In the genomic region with DNA sequence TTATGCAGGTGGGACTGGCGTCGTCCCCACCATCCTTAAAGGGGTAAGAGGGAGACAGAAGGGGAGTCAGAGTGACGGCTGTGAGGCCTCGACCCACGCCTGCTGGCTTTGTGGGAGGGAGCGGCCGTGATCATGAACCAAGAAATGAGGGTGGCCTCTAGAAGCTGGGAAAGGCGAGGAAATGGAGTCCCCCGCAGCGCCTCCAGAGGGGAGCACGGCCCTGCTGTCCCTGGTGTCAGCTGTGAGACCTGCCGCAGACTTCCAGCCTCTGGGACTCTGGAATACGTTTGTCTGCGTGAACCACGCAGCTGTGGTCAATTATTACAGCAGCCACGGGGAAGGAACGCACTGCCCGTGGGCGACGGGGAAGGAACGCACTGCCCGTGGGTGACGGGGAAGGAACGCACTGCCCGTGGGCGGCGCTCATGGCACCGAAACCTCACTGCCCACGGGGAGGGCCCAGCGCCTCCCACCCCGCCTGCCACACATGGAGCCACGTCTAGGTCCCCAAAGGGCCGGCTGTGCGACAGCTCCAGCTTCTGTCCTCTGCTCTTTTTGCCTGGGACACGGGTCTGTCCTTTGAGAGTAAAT, we compare ENCODE assay signal across 24 cellular contexts.
A peak's percentile ranks its signal among the peaks of the same experiment; 100 is the strongest.
DNase-seq lines count a peak whose midpoint lies in the region; ATAC-seq and TF ChIP-seq lines count a peak whose summit lies in the region.
"Had no signal": no experiment of that assay in that cellular context is flagged by ENCODE, and none has a peak within 500 bp of the region (broad histone marks: within the 10 kb centered on the region; RNA-seq: fewer than 3 reads in every experiment).

No MANE protein-coding gene starts in this region.

- no peaks in the 10 kb centered on the region for H3K36me3 Mint-ChIP-seq in activated CD4-positive, alpha-beta memory T cell treated with anti-CD3 and anti-CD28 coated beads, Interleukin-2, amount 10 ng/mL, durations not matched to agents 7 days and 5 days (ENCODE audit: low read depth)
- H3K36me3 Mint-ChIP-seq: CD8-positive, alpha-beta T cell had no signal

- peaks cover 20% of the 10 kb centered on the region for H3K4me1 Mint-ChIP-seq in activated CD4-positive, alpha-beta memory T cell treated with anti-CD3 and anti-CD28 coated beads, Interleukin-2, amount 10 ng/mL, durations not matched to agents 7 days and 5 days

- H4K20me1 ChIP-seq in BLaER1 treated with 17β-estradiol and CSF1 and Interleukin-3, amounts not matched to agents 10 nM and 100 nM, result no peaks in the 10 kb centered on the region; a peak in 1 of 22 replicates

- no peak overlapping the region for H3K27ac Mint-ChIP-seq in activated CD4-positive, alpha-beta memory T cell treated with anti-CD3 and anti-CD28 coated beads, Interleukin-2, amount 10 ng/mL, durations not matched to agents 7 days and 5 days
- H3K27ac Mint-ChIP-seq: CD8-positive, alpha-beta T cell had no signal

- CTCF ChIA-PET in HEK293 (lab: Yijun Ruan, JAX), result no interaction called here
- CTCF ChIA-PET in activated CD4-positive, alpha-beta memory T cell treated with anti-CD3 and anti-CD28 coated beads, Interleukin-2, amount 10 ng/mL, durations not matched to agents 7 days and 5 days (lab: Charles Lee), result interaction anchor here (0.5 kb wide), 1 partner anchor 88 kb away, joined by 4 read pairs; no protein-coding TSS in a partner anchor

- ATAC-seq in upper lobe of right lung, result peak; percentile 16
- ATAC-seq: CD8-positive, alpha-beta T cell; HepG2; K562 had no signal

- no peak overlapping the region for H3K4me3 Mint-ChIP-seq in activated CD4-positive, alpha-beta memory T cell treated with anti-CD3 and anti-CD28 coated beads, Interleukin-2, amount 10 ng/mL, durations not matched to agents 7 days and 5 days
- H3K4me3 Mint-ChIP-seq: CD8-positive, alpha-beta T cell had no signal

- POLR2A ChIA-PET in HEK293 (lab: Yijun Ruan, JAX), result no interaction called here
- POLR2A ChIA-PET in activated CD4-positive, alpha-beta memory T cell treated with anti-CD3 and anti-CD28 coated beads, Interleukin-2, amount 10 ng/mL, durations not matched to agents 7 days and 5 days (lab: Charles Lee), result no interaction called here

- H3K27ac ChIP-seq in BLaER1 treated with 17β-estradiol and CSF1 and Interleukin-3, amounts not matched to agents 10 nM and 100 nM, result no peak overlapping the region
- H3K27ac ChIP-seq in HEK293 (ENCODE audit: extremely low read depth, low read depth, low read length) (no peak overlapping the region), upper lobe of right lung (no peak overlapping the region)
- H3K27ac ChIP-seq: PC-9, SJSA1 had no signal

- intact Hi-C loops in upper lobe of right lung (cut with DNase I), result no loop called here

- H3K4me3 ChIP-seq in BLaER1 treated with 17β-estradiol and CSF1 and Interleukin-3, amounts not matched to agents 10 nM and 100 nM, result no peak overlapping the region
- H3K4me3 ChIP-seq in HEK293 (ENCODE audit: low read depth, low read length), result no peak overlapping the region
- H3K4me3 ChIP-seq in fibroblast of mammary gland (ENCODE audit: control insufficient read depth, low read depth, low read length), result no peak overlapping the region
- no peak overlapping the region for H3K4me3 ChIP-seq in upper lobe of right lung
- H3K4me3 ChIP-seq: K562, PC-9, SJSA1 had no signal

- peaks cover 13 to 44% (median 21%) of the 10 kb centered on the region in 10 experiments for H3K4me1 ChIP-seq in BLaER1 treated with 17β-estradiol and CSF1 and Interleukin-3, amounts not matched to agents 10 nM and 100 nM
- H3K4me1 ChIP-seq in HEK293 (ENCODE audit: control insufficient read depth, insufficient read depth, low read length) (no peaks in the 10 kb centered on the region), upper lobe of right lung (no peaks in the 10 kb centered on the region)
- H3K4me1 ChIP-seq: Caco-2, SJSA1 had no signal

- H3K9ac ChIP-seq in BLaER1 treated with 17β-estradiol and CSF1 and Interleukin-3, amounts not matched to agents 10 nM and 100 nM, result no peak overlapping the region

- peaks cover 13% of the 10 kb centered on the region for H3K27me3 Mint-ChIP-seq in activated CD4-positive, alpha-beta memory T cell treated with anti-CD3 and anti-CD28 coated beads, Interleukin-2, amount 10 ng/mL, durations not matched to agents 7 days and 5 days

- H3K9me3 Mint-ChIP-seq in activated CD4-positive, alpha-beta memory T cell treated with anti-CD3 and anti-CD28 coated beads, Interleukin-2, amount 10 ng/mL, durations not matched to agents 7 days and 5 days, result peaks cover 2% of the 10 kb centered on the region
- H3K9me3 Mint-ChIP-seq: CD8-positive, alpha-beta T cell had no signal

- TF ChIP-seq CTCF in HEK293 (tag by site-specific recombination; IDR thresholded peaks at IDR 0.05), result no peak
- TF ChIP-seq CTCF in fibroblast of mammary gland (conservative IDR thresholded peaks at IDR 0.05; ENCODE audit: control insufficient read depth, insufficient read depth, low read depth, low read length), result no peak
- no peak for TF ChIP-seq CTCF in upper lobe of right lung (IDR thresholded peaks at IDR 0.05)

- no peaks in the 10 kb centered on the region for H3K36me3 ChIP-seq in BLaER1 treated with 17β-estradiol and CSF1 and Interleukin-3, amounts not matched to agents 10 nM and 100 nM
- H3K36me3 ChIP-seq in HEK293 (ENCODE audit: control insufficient read depth in 2 of 2, insufficient read depth in 1 of 2, low read length in 2 of 2), result no peaks in the 10 kb centered on the region
- H3K36me3 ChIP-seq in upper lobe of right lung, result no peaks in the 10 kb centered on the region
- H3K36me3 ChIP-seq: SJSA1 had no signal

- no peaks in the 10 kb centered on the region for H3K9me3 ChIP-seq in BLaER1 treated with 17β-estradiol and CSF1 and Interleukin-3, amounts not matched to agents 10 nM and 100 nM (replicated peaks in 1 of 11)
- H3K9me3 ChIP-seq in HEK293 (ENCODE audit: control insufficient read depth, insufficient read depth, low read depth, low read length) (no peaks in the 10 kb centered on the region), upper lobe of right lung (no peaks in the 10 kb centered on the region)
- H3K9me3 ChIP-seq: Caco-2, SJSA1 had no signal

- H3K4me2 ChIP-seq in BLaER1 treated with 17β-estradiol and CSF1 and Interleukin-3, amounts not matched to agents 10 nM and 100 nM, result peak overlapping the region in 7 of 11 experiments; percentile 7 to 62 (median 23); a peak in 7 of 22 replicates
- H3K4me2 ChIP-seq: PC-9 had no signal

- DNase-seq in fibroblast of mammary gland (ENCODE audit: low read depth) (peak; percentile 6), upper lobe of right lung (no peak), LoVo (ENCODE audit: low spot score) (no peak)
- DNase-seq in activated T-cell treated with anti-CD3 and anti-CD28 coated beads, Interleukin-2, amount 50 U/mL, for 48 hours, result no peak
- no peak for DNase-seq in activated CD4-positive, alpha-beta memory T cell treated with anti-CD3 and anti-CD28 coated beads, Interleukin-2, amount 10 ng/mL, durations not matched to agents 7 days and 5 days
- DNase-seq: Caco-2; CD8-positive, alpha-beta T cell; Kasumi-1; MV-4-11; NCI-H1105; NCI-H1436 treated with DMSO at 0.1 percent for 48 hours; NCI-H187 treated with DMSO at 0.1 percent for 48 hours; NCI-H2107; NCI-H446; NCI-H526; NCI-H82; NK-92 treated with Interleukin-12 subunit alpha and Interleukin-12 subunit beta, amount 100 ng/mL, for 24 hours; PC-9; Right ventricle myocardium superior had no signal

- no peaks in the 10 kb centered on the region for H3K27me3 ChIP-seq in BLaER1 treated with 17β-estradiol and CSF1 and Interleukin-3, amounts not matched to agents 10 nM and 100 nM
- no peaks in the 10 kb centered on the region for H3K27me3 ChIP-seq in upper lobe of right lung

TF ChIP-seq in HEK293, 187 proteins besides CTCF, POLR2A, EP300 and RAD21 (continues in another document):
- TF ChIP-seq ZNF221 (tag by site-specific recombination; IDR thresholded peaks at IDR 0.05; ENCODE audit: borderline replicate concordance), result no peak
- TF ChIP-seq ZNF510 (tag by site-specific recombination; IDR thresholded peaks at IDR 0.05; ENCODE audit: insufficient replicate concordance), result no peak
- TF ChIP-seq, protein P1, sequence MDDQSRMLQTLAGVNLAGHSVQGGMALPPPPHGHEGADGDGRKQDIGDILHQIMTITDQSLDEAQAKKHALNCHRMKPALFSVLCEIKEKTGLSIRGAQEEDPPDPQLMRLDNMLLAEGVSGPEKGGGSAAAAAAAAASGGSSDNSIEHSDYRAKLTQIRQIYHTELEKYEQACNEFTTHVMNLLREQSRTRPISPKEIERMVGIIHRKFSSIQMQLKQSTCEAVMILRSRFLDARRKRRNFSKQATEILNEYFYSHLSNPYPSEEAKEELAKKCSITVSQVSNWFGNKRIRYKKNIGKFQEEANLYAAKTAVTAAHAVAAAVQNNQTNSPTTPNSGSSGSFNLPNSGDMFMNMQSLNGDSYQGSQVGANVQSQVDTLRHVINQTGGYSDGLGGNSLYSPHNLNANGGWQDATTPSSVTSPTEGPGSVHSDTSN (CRISPR knock-in tag; IDR thresholded peaks at IDR 0.05), result no peak
- TF ChIP-seq ZFHX2 (tag by site-specific recombination; conservative IDR thresholded peaks at IDR 0.05), result peak; percentile 92
- no peak for TF ChIP-seq ZNF10 (tag by site-specific recombination; IDR thresholded peaks at IDR 0.05)
- no peak for TF ChIP-seq ZNF677 (tag by site-specific recombination; IDR thresholded peaks at IDR 0.05)
- peak; percentile 90 for TF ChIP-seq EGR2 (tag by site-specific recombination; IDR thresholded peaks at IDR 0.05; ENCODE audit: low read depth)
- TF ChIP-seq ZNF707 (tag by site-specific recombination; IDR thresholded peaks at IDR 0.05), result no peak
- TF ChIP-seq, protein P2, sequence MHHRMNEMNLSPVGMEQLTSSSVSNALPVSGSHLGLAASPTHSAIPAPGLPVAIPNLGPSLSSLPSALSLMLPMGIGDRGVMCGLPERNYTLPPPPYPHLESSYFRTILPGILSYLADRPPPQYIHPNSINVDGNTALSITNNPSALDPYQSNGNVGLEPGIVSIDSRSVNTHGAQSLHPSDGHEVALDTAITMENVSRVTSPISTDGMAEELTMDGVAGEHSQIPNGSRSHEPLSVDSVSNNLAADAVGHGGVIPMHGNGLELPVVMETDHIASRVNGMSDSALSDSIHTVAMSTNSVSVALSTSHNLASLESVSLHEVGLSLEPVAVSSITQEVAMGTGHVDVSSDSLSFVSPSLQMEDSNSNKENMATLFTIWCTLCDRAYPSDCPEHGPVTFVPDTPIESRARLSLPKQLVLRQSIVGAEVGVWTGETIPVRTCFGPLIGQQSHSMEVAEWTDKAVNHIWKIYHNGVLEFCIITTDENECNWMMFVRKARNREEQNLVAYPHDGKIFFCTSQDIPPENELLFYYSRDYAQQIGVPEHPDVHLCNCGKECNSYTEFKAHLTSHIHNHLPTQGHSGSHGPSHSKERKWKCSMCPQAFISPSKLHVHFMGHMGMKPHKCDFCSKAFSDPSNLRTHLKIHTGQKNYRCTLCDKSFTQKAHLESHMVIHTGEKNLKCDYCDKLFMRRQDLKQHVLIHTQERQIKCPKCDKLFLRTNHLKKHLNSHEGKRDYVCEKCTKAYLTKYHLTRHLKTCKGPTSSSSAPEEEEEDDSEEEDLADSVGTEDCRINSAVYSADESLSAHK (tag by site-specific recombination; IDR thresholded peaks at IDR 0.05), result no peak
- no peak for TF ChIP-seq ZSCAN30 (tag by site-specific recombination; IDR thresholded peaks at IDR 0.05)
- no peak for TF ChIP-seq ZNF366 (tag by site-specific recombination; conservative IDR thresholded peaks at IDR 0.05)
- TF ChIP-seq ZNF214 (tag by site-specific recombination; IDR thresholded peaks at IDR 0.05; ENCODE audit: borderline replicate concordance), result no peak
